23 cellular contexts compared by ENCODE assay signal in genomic region chr20:16479666-16480065, GRCh38.
A peak's percentile ranks its signal among the peaks of the same experiment; 100 is the strongest.
DNase-seq lines count a peak whose midpoint lies in the region; ATAC-seq, FAIRE-seq and TF ChIP-seq lines count a peak whose summit lies in the region.
"Had no signal": no experiment of that assay in that cellular context is flagged by ENCODE, and none has a peak within 500 bp of the region (broad histone marks: within the 10 kb centered on the region; RNA-seq: fewer than 3 reads in every experiment).

No MANE protein-coding gene starts in this region.

- H3K9me2 ChIP-seq in PC-9 (ENCODE audit: insufficient read depth): no peaks in the 10 kb centered on the region

- H3K4me1 Mint-ChIP-seq in memory B cell: peaks cover 9% of the 10 kb centered on the region
- H3K4me1 Mint-ChIP-seq in natural killer cell: no peaks in the 10 kb centered on the region

- peak; percentile 83 for DNase-seq in HepG2 (ENCODE audit: low spot score)
- DNase-seq in right lobe of liver: no peak
- peak; percentile 39 for DNase-seq in choroid plexus epithelial cell (ENCODE audit: low read depth)
- no peak for DNase-seq in memory B cell (ENCODE audit: low spot score in 2 of 2)
- no peak for DNase-seq in natural killer cell
- DNase-seq in anterior cingulate cortex (lab: John Stamatoyannopoulos, UW): no peak
- no peak for DNase-seq in PC-9
- DNase-seq: CD8-positive, alpha-beta T cell; DMS53; GOT3; Karpas-422; MM.1S; NCI-H1105 treated with DMSO at 0.1 percent for 48 hours; NCI-H1694 treated with DMSO at 0.1 percent for 48 hours; NCI-H774; OCI-M1; SHP77 had no signal

- H3K9me3 Mint-ChIP-seq in memory B cell (no peaks in the 10 kb centered on the region), natural killer cell (no peaks in the 10 kb centered on the region)
- H3K9me3 Mint-ChIP-seq: CD8-positive, alpha-beta T cell; IgD-negative memory B cell had no signal

- TF ChIP-seq CTCF in HepG2 (CRISPR knock-in tag; IDR thresholded peaks at IDR 0.05) (no peak), right lobe of liver (IDR thresholded peaks at IDR 0.05) (no peak), choroid plexus epithelial cell (conservative IDR thresholded peaks at IDR 0.05; ENCODE audit: low read depth, low read length) (no peak), natural killer cell (IDR thresholded peaks at IDR 0.05) (no peak), PC-9 (conservative IDR thresholded peaks at IDR 0.05) (no peak)

- H3K27me3 ChIP-seq in HepG2 (ENCODE audit: control insufficient read depth in 1 of 2, insufficient read depth in 2 of 2, low read length in 2 of 2) (no peaks in the 10 kb centered on the region), right lobe of liver (no peaks in the 10 kb centered on the region), PC-9 (ENCODE audit: insufficient read depth, low read depth) (no peaks in the 10 kb centered on the region)
- H3K27me3 ChIP-seq: BLaER1 had no signal

- no peak overlapping the region for H3K4me2 ChIP-seq in HepG2 (ENCODE audit: low read depth, low read length)
- H3K4me2 ChIP-seq in PC-9: no peak overlapping the region
- H3K4me2 ChIP-seq: BLaER1 had no signal

- peaks cover 24% of the 10 kb centered on the region for H3K36me3 Mint-ChIP-seq in memory B cell
- no peaks in the 10 kb centered on the region for H3K36me3 Mint-ChIP-seq in natural killer cell

- H3K36me3 ChIP-seq in HepG2 (replicated peaks in 1 of 2; ENCODE audit: control insufficient read depth in 1 of 2, insufficient read depth in 2 of 2, low read length in 2 of 2) (no peaks in the 10 kb centered on the region), right lobe of liver (peaks cover 0 to 3% (median 0%) of the 10 kb centered on the region in 4 donors), PC-9 (ENCODE audit: low read depth) (no peaks in the 10 kb centered on the region)

- whole genome bisulfite sequencing in HepG2 (ENCODE audit: low lambda C conversion rate): 29% methylated on average over 3 of the region's 3 CpGs
- WGBS in right lobe of liver (ENCODE audit: insufficient coverage, low coverage, low lambda C conversion rate, missing lambda C conversion rate): 57% methylated on average over 3 of the region's 3 CpGs

- peak overlapping the region; percentile 39 for H3K27ac Mint-ChIP-seq in memory B cell
- H3K27ac Mint-ChIP-seq in natural killer cell: no peak overlapping the region
- H3K27ac Mint-ChIP-seq: CD8-positive, alpha-beta T cell; IgD-negative memory B cell had no signal

- H4K20me1 ChIP-seq in HepG2 (ENCODE audit: insufficient read depth, low read length) (peaks cover 5% of the 10 kb centered on the region; the same call in 1 of the 2 replicates), PC-9 (ENCODE audit: insufficient read depth) (no peaks in the 10 kb centered on the region)
- H4K20me1 ChIP-seq: BLaER1 had no signal

- TF ChIP-seq RAD21 in HepG2 (CRISPR knock-in tag; IDR thresholded peaks at IDR 0.05): no peak

- no peak for FAIRE-seq in HepG2 (lab: Jason Lieb, UNC)
- FAIRE-seq: GM12892, GM18507 had no signal

- no peak overlapping the region for H2AFZ ChIP-seq in HepG2 (ENCODE audit: low read length)
- H2AFZ ChIP-seq in PC-9: no peak overlapping the region

- POLR2A ChIA-PET in HepG2 (lab: Yijun Ruan, JAX) (no interaction called here), PC-9 (lab: Charles Lee; ENCODE audit: unreplicated experiment) (no interaction called here)

- H3K79me2 ChIP-seq in HepG2 (ENCODE audit: insufficient read depth, low read length) (no peaks in the 10 kb centered on the region), PC-9 (ENCODE audit: low read depth) (no peaks in the 10 kb centered on the region)

- H3K9ac ChIP-seq in HepG2 (ENCODE audit: insufficient read depth, low read depth, low read length): no peak overlapping the region
- H3K9ac ChIP-seq: BLaER1 had no signal

- TF ChIP-seq EP300 in HepG2 (IDR thresholded peaks at IDR 0.05; ENCODE audit: low read depth in 2 of 2, low read length in 2 of 2) (peak in 1 of 2 experiments; percentile 14; a peak in 1 of 4 replicates), HepG2 (CRISPR knock-in tag; IDR thresholded peaks at IDR 0.05; ENCODE audit: borderline replicate concordance) (no peak)

- ATAC-seq in HepG2 (peak; percentile 13; the same call in 2 of the 3 replicates), right lobe of liver (no peak), memory B cell (ENCODE audit: low read depth) (no peak), natural killer cell (no peak), HG03045 (IDR thresholded peaks at IDR 0.05; ENCODE audit: unreplicated experiment) (no peak)
- ATAC-seq: CD8-positive, alpha-beta T cell had no signal

- H3K4me3 Mint-ChIP-seq in memory B cell (no peak overlapping the region), natural killer cell (no peak overlapping the region)
- H3K4me3 Mint-ChIP-seq: CD8-positive, alpha-beta T cell; IgD-negative memory B cell had no signal

- H3K9me3 ChIP-seq in HepG2 (ENCODE audit: low read length): no peaks in the 10 kb centered on the region
- no peaks in the 10 kb centered on the region for H3K9me3 ChIP-seq in right lobe of liver
- H3K9me3 ChIP-seq in PC-9 (ENCODE audit: insufficient read depth, low read depth): no peaks in the 10 kb centered on the region
- H3K9me3 ChIP-seq: BLaER1 had no signal

- H3K4me1 ChIP-seq in HepG2 (ENCODE audit: insufficient read depth, low read length): peaks cover 40% of the 10 kb centered on the region
- H3K4me1 ChIP-seq in right lobe of liver: peaks cover 0 to 10% (median 4%) of the 10 kb centered on the region in 4 donors
- H3K4me1 ChIP-seq in PC-9 (replicated peaks; ENCODE audit: insufficient read depth): peaks cover 21% of the 10 kb centered on the region

- CTCF ChIA-PET in HepG2 (lab: Yijun Ruan, JAX; ENCODE audit: low intra/inter-chr PET ratio, low total read pairs): no interaction called here
- CTCF ChIA-PET in PC-9 (lab: Charles Lee): no interaction called here

- BruUV-seq in HepG2 (replicated peaks; lab: Mats Ljungman, UMichigan): no TSS peak
- no TSS peak for BruUV-seq in PC-9 (replicated peaks; lab: Mats Ljungman, UMichigan)

- H3K27me3 Mint-ChIP-seq in memory B cell (no peaks in the 10 kb centered on the region), natural killer cell (ENCODE audit: low read depth in 2 of 2) (no peaks in the 10 kb centered on the region)
- H3K27me3 Mint-ChIP-seq: IgD-negative memory B cell had no signal

- H3K4me3 ChIP-seq in HepG2 (replicated peaks in 1 of 3; ENCODE audit: insufficient read depth in 1 of 3, low read depth in 2 of 3, low read length in 3 of 3) (no peak overlapping the region), right lobe of liver (no peak overlapping the region), choroid plexus epithelial cell (ENCODE audit: low read depth, low read length) (no peak overlapping the region), PC-9 (no peak overlapping the region)
- H3K4me3 ChIP-seq: BLaER1, SK-N-MC had no signal

- intact Hi-C loops in HepG2 (cut with micrococcal nuclease; ENCODE audit: unreplicated experiment): loop anchor here (5.0 to 10.0 kb wide), 5 partner anchors 287 to 1495 kb away; no protein-coding TSS in a partner anchor
- intact Hi-C loops in right lobe of liver (cut with DNase I): no loop called here
- intact Hi-C loops in natural killer cell (cut with micrococcal nuclease): no loop called here
- intact Hi-C loops in PC-9 (cut with micrococcal nuclease; ENCODE audit: unreplicated experiment): loop anchor here (5.0 kb wide), 1 partner anchor 837 kb away; no protein-coding TSS in a partner anchor

- in situ Hi-C loops in HepG2 (cut with HindIII; ENCODE audit: extremely low pct_ligation_motif_present, low pct_unique_long_range_greater_than_20kb): loop anchor here (10.0 kb wide), 2 partner anchors 235 to 765 kb away; no protein-coding TSS in a partner anchor

- TF ChIP-seq POLR2A in HepG2 (IDR thresholded peaks at IDR 0.05; ENCODE audit: insufficient read depth in 1 of 2, low read depth in 2 of 2, low read length in 2 of 2) (no peak), right lobe of liver (IDR thresholded peaks at IDR 0.05) (no peak)

- peaks cover 9% of the 10 kb centered on the region; the same call in 1 of the 2 replicates for H3F3A ChIP-seq in PC-9 (ENCODE audit: insufficient read depth, low read depth)

- H3K27ac ChIP-seq in HepG2 (ENCODE audit: extremely low read length, insufficient read depth, low read length) (no peak overlapping the region), right lobe of liver (no peak overlapping the region), PC-9 (no peak overlapping the region)
- H3K27ac ChIP-seq: BLaER1, SK-N-MC had no signal

TF ChIP-seq in HepG2, 621 proteins besides CTCF, POLR2A, EP300 and RAD21 (continues in another document):
- TF ChIP-seq ZNF205 (CRISPR knock-in tag; IDR thresholded peaks at IDR 0.05) (no peak), KLF11 (CRISPR knock-in tag; IDR thresholded peaks at IDR 0.05) (no peak), ZSCAN21 (CRISPR knock-in tag; IDR thresholded peaks at IDR 0.05; ENCODE audit: borderline replicate concordance) (no peak), ZNF75D (CRISPR knock-in tag; IDR thresholded peaks at IDR 0.05; ENCODE audit: borderline replicate concordance) (no peak), POLR2AphosphoS5 (IDR thresholded peaks at IDR 0.05; ENCODE audit: low read depth, low read length) (no peak), HOXA3 (CRISPR knock-in tag; IDR thresholded peaks at IDR 0.05) (no peak), TEAD3 (CRISPR knock-in tag; optimal IDR thresholded peaks at IDR 0.05; ENCODE audit: borderline replicate concordance) (peak; percentile 52), ZNF180 (CRISPR knock-in tag; IDR thresholded peaks at IDR 0.05; ENCODE audit: borderline replicate concordance, low read depth) (no peak), TCF7 (IDR thresholded peaks at IDR 0.05; ENCODE audit: low read depth) (peak; percentile 19; the same call in 1 of the 2 replicates), BHLHE40 (IDR thresholded peaks at IDR 0.05; ENCODE audit: low read length) (peak; percentile 98), GTF2F1 (IDR thresholded peaks at IDR 0.05; ENCODE audit: low read length) (no peak), BRF2 (CRISPR knock-in tag; IDR thresholded peaks at IDR 0.05) (no peak), NR1H2 (CRISPR knock-in tag; IDR thresholded peaks at IDR 0.05; ENCODE audit: borderline replicate concordance, low read depth) (no peak), ZNF468 (CRISPR knock-in tag; IDR thresholded peaks at IDR 0.05) (no peak)

Comparison
In these comparisons a context has a peak if more than half of its experiments do, and no peak if none do; other contexts are left out.
1. DNase-seq: peak in HepG2 (single experiment) and choroid plexus epithelial cell (single experiment); none in right lobe of liver (0 of 3), memory B cell (0 of 2), natural killer cell (single experiment), anterior cingulate cortex (0 of 58) and PC-9 (0 of 2).
2. intact Hi-C loops: an anchor here in HepG2 (5.0 to 10.0 kb wide) and PC-9 (5.0 kb wide); none called in right lobe of liver and natural killer cell.